21 cellular contexts compared by ENCODE assay signal in the genomic region with DNA sequence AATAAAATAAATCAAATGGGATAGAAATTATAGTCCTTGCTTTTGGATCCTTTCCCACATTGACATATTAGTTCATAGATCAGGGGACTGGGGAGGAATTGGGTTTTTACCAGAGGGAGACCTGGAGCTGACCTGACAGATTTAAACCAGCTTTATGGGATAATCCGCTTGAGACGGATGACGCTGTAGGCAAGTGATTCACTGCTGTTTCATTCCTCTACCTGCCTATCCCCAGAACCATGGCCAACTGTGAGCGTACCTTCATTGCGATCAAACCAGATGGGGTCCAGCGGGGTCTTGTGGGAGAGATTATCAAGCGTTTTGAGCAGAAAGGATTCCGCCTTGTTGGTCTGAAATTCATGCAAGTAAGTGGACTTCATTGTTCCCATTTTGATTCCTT. TPM values are rescaled to one million over a fixed set of nuclear protein-coding genes. Genes with fewer than 3 reads are reported as not detected.
DNase-seq lines count a peak whose midpoint lies in the region; ATAC-seq, FAIRE-seq and TF ChIP-seq lines count a peak whose summit lies in the region.
"Had no signal": no experiment of that assay in that cellular context is flagged by ENCODE, and none has a peak within 500 bp of the region (broad histone marks: within the 10 kb centered on the region; RNA-seq: fewer than 3 reads in every experiment).

No MANE protein-coding gene starts in this region.

- peak overlapping the region; percentile 99 for H3K4me2 ChIP-seq in Loucy (ENCODE audit: low read depth, low read length, poor library complexity, severe bottlenecking)

- whole genome bisulfite sequencing in small intestine, 3 donors: 96 to 99% (median 97%) methylated on average over 8 of the region's 8 CpGs

- no peaks in the 10 kb centered on the region for H3K27me3 Mint-ChIP-seq in activated naive CD4-positive, alpha-beta T cell treated with anti-CD3 and anti-CD28 coated beads for 36 hours (ENCODE audit: low read depth)
- no peaks in the 10 kb centered on the region for H3K27me3 Mint-ChIP-seq in brain

- intact Hi-C loops in activated naive CD4-positive, alpha-beta T cell treated with anti-CD3 and anti-CD28 coated beads for 36 hours (cut with micrococcal nuclease): loop anchor here (10.0 kb wide), 1 partner anchor 611 kb away; a partner anchor contains a TSS

- H3K4me3 ChIP-seq in Loucy (ENCODE audit: low read length, poor library complexity, severe bottlenecking) (peak overlapping the region; percentile 98), small intestine (ENCODE audit: low read depth in 1 of 2, low read length in 2 of 2) (no peak overlapping the region), SJCRH30 (no peak overlapping the region)
- H3K4me3 ChIP-seq: suprapubic skin had no signal

- H3K27ac ChIP-seq in small intestine (ENCODE audit: low read depth in 1 of 2, low read length in 1 of 2): no peak overlapping the region
- no peak overlapping the region for H3K27ac ChIP-seq in SJCRH30
- H3K27ac ChIP-seq: gastrocnemius medialis, suprapubic skin had no signal

- peaks cover 57% of the 10 kb centered on the region for H3K79me2 ChIP-seq in Loucy (ENCODE audit: insufficient read depth, low read length)

- H3K27ac Mint-ChIP-seq in activated naive CD4-positive, alpha-beta T cell treated with anti-CD3 and anti-CD28 coated beads for 36 hours: no peak overlapping the region
- H3K27ac Mint-ChIP-seq in brain: peak overlapping the region in 3 of 5 experiments; percentile 29 to 88 (median 46)
- H3K27ac Mint-ChIP-seq in stimulated activated effector memory CD8-positive, alpha-beta T cell treated with anti-CD3 and anti-CD28 coated beads, Interleukin-12 subunit alpha, Interleukin-12 subunit beta, amount 100 ng/mL, for 72 hours: peak overlapping the region; percentile 43
- H3K27ac Mint-ChIP-seq: WTC11 had no signal

- H3K36me3 ChIP-seq in Loucy (ENCODE audit: insufficient read depth, low read length) (peaks cover 27% of the 10 kb centered on the region; the same call in 1 of the 2 replicates), small intestine (ENCODE audit: control insufficient read depth in 2 of 2, insufficient read depth in 2 of 2, low read length in 2 of 2) (peaks cover 0 to 10% of the 10 kb centered on the region in 2 donors), SJCRH30 (peaks cover 40% of the 10 kb centered on the region)

- H3K4me1 ChIP-seq in Loucy (ENCODE audit: insufficient read depth, low read length, poor library complexity, severe bottlenecking) (peaks cover 33% of the 10 kb centered on the region), small intestine (ENCODE audit: control insufficient read depth in 2 of 2, insufficient read depth in 1 of 2, low read depth in 1 of 2, low read length in 1 of 2) (no peaks in the 10 kb centered on the region), SJCRH30 (no peaks in the 10 kb centered on the region)

- TF ChIP-seq CTCF in Loucy (conservative IDR thresholded peaks at IDR 0.05; ENCODE audit: low read length): no peak
- no peak for TF ChIP-seq CTCF in brain (conservative IDR thresholded peaks at IDR 0.05)

- H3K9me2 ChIP-seq in Loucy (replicated peaks; ENCODE audit: low read depth, low read length): no peaks in the 10 kb centered on the region

- no peaks in the 10 kb centered on the region for H3K9me3 ChIP-seq in Loucy (ENCODE audit: insufficient read depth, low read depth, low read length)
- H3K9me3 ChIP-seq in small intestine (ENCODE audit: control insufficient read depth, low read depth): no peaks in the 10 kb centered on the region
- no peaks in the 10 kb centered on the region for H3K9me3 ChIP-seq in SJCRH30 (replicated peaks)
- H3K9me3 ChIP-seq: gastrocnemius medialis, suprapubic skin had no signal

- peaks cover 32% of the 10 kb centered on the region for H3K4me1 Mint-ChIP-seq in activated naive CD4-positive, alpha-beta T cell treated with anti-CD3 and anti-CD28 coated beads for 36 hours (ENCODE audit: low read depth)
- H3K4me1 Mint-ChIP-seq in brain: peaks cover 5% of the 10 kb centered on the region
- peaks cover 6% of the 10 kb centered on the region for H3K4me1 Mint-ChIP-seq in stimulated activated effector memory CD8-positive, alpha-beta T cell treated with anti-CD3 and anti-CD28 coated beads, Interleukin-12 subunit alpha, Interleukin-12 subunit beta, amount 100 ng/mL, for 72 hours
- H3K4me1 Mint-ChIP-seq: WTC11 had no signal

- ATAC-seq in stimulated activated effector memory CD8-positive, alpha-beta T cell treated with anti-CD3 and anti-CD28 coated beads, Interleukin-12 subunit alpha, Interleukin-12 subunit beta, amount 100 ng/mL, for 72 hours: no peak
- no peak for ATAC-seq in HG03196 (IDR thresholded peaks at IDR 0.05; ENCODE audit: unreplicated experiment)
- ATAC-seq: gastrocnemius medialis, left lobe of liver, WTC11 had no signal

- H3K27me3 ChIP-seq in Loucy (ENCODE audit: insufficient read depth, low read length, poor library complexity, severe bottlenecking) (no peaks in the 10 kb centered on the region), small intestine (ENCODE audit: control insufficient read depth in 2 of 2, insufficient read depth in 2 of 2, low read length in 2 of 2) (no peaks in the 10 kb centered on the region), SJCRH30 (no peaks in the 10 kb centered on the region)
- H3K27me3 ChIP-seq: gastrocnemius medialis, suprapubic skin had no signal

- peaks cover 40% of the 10 kb centered on the region for H3K36me3 Mint-ChIP-seq in activated naive CD4-positive, alpha-beta T cell treated with anti-CD3 and anti-CD28 coated beads for 36 hours (ENCODE audit: low read depth)
- peaks cover 46% of the 10 kb centered on the region for H3K36me3 Mint-ChIP-seq in brain
- H3K36me3 Mint-ChIP-seq in stimulated activated effector memory CD8-positive, alpha-beta T cell treated with anti-CD3 and anti-CD28 coated beads, Interleukin-12 subunit alpha, Interleukin-12 subunit beta, amount 100 ng/mL, for 72 hours: peaks cover 60% of the 10 kb centered on the region

- no peak for DNase-seq in activated naive CD4-positive, alpha-beta T cell treated with anti-CD3 and anti-CD28 coated beads for 36 hours
- no peak for DNase-seq in activated naive CD4-positive, alpha-beta T cell treated with anti-CD3 and anti-CD28 coated beads, Interleukin-2, amount 50 U/mL, for 16 hours
- no peak for DNase-seq in stimulated activated effector memory CD8-positive, alpha-beta T cell treated with anti-CD3 and anti-CD28 coated beads, Interleukin-12 subunit alpha, Interleukin-12 subunit beta, amount 100 ng/mL, for 72 hours (ENCODE audit: low spot score in 2 of 2)
- DNase-seq in small intestine (no peak), SJCRH30 (no peak)
- DNase-seq: activated gamma-delta T cell treated with Interleukin-2 at 50 U/mL for 16 hours, COR-L47, gastrocnemius medialis, KG1, NCI-H1436, NCI-H2171 treated with DMSO at 0.1 percent for 48 hours had no signal

- CTCF ChIA-PET in activated naive CD4-positive, alpha-beta T cell treated with anti-CD3 and anti-CD28 coated beads for 36 hours (lab: Charles Lee): no interaction called here

- H4K20me1 ChIP-seq in Loucy (ENCODE audit: insufficient read depth, low read length, poor library complexity, severe bottlenecking): peaks cover 3% of the 10 kb centered on the region

- no peaks in the 10 kb centered on the region for H3K9me3 Mint-ChIP-seq in activated naive CD4-positive, alpha-beta T cell treated with anti-CD3 and anti-CD28 coated beads for 36 hours
- H3K9me3 Mint-ChIP-seq in brain: no peaks in the 10 kb centered on the region
- no peaks in the 10 kb centered on the region for H3K9me3 Mint-ChIP-seq in stimulated activated effector memory CD8-positive, alpha-beta T cell treated with anti-CD3 and anti-CD28 coated beads, Interleukin-12 subunit alpha, Interleukin-12 subunit beta, amount 100 ng/mL, for 72 hours
- H3K9me3 Mint-ChIP-seq: WTC11 had no signal

- peak overlapping the region; percentile 98 for H3K9ac ChIP-seq in Loucy (ENCODE audit: low read depth, low read length, poor library complexity, severe bottlenecking)

- H3K4me3 Mint-ChIP-seq in activated naive CD4-positive, alpha-beta T cell treated with anti-CD3 and anti-CD28 coated beads for 36 hours: peak overlapping the region; percentile 18
- H3K4me3 Mint-ChIP-seq in brain: peak overlapping the region in 1 of 5 experiments; percentile 59
- H3K4me3 Mint-ChIP-seq in stimulated activated effector memory CD8-positive, alpha-beta T cell treated with anti-CD3 and anti-CD28 coated beads, Interleukin-12 subunit alpha, Interleukin-12 subunit beta, amount 100 ng/mL, for 72 hours: no peak overlapping the region
- H3K4me3 Mint-ChIP-seq: WTC11 had no signal

- H2AFZ ChIP-seq in Loucy (ENCODE audit: low read length): no peak overlapping the region

- FAIRE-seq in small intestine (lab: Jason Lieb, UNC): no peak
- FAIRE-seq: colon, endothelial cell of umbilical vein, G401.6, GM12892 had no signal

- no peaks in the 10 kb centered on the region for H3F3A ChIP-seq in Loucy (ENCODE audit: low read depth)

RNA-seq across cellular contexts. Expression of a gene that starts 2.1 kb away (rescaled TPM):
- total RNA-seq in activated naive CD4-positive, alpha-beta T cell treated with anti-CD3 and anti-CD28 coated beads for 36 hours: 100 to 1,000 TPM; 259 to 263 TPM
- polyA plus RNA-seq in brain (ENCODE audit: insufficient read depth, low read depth, low replicate concordance) (161 TPM), small intestine (100 to 1,000 TPM in 1 of 3 donors, 10 to 100 TPM in 2; 18.6 to 175 (median 41.9) TPM)
- total RNA-seq in SJCRH30 (2014; rRNA removed; shearing (Covaris generic)): 263 and 271 TPM in 2 replicates

RNA-seq across cellular contexts. Expression of a gene that starts 10.8 kb away (rescaled TPM):
- total RNA-seq in activated naive CD4-positive, alpha-beta T cell treated with anti-CD3 and anti-CD28 coated beads for 36 hours: 1,000 to 10,000 TPM; 1,086 to 1,094 TPM
- polyA plus RNA-seq in brain (ENCODE audit: insufficient read depth, low read depth, low replicate concordance) (238 TPM), small intestine (100 to 1,000 TPM; 403 to 992 (median 532) TPM)
- total RNA-seq in SJCRH30 (2014; rRNA removed; shearing (Covaris generic)): 418 and 434 TPM in 2 replicates

RNA-seq across cellular contexts. Expression of a gene that starts 34.7 kb away (rescaled TPM):
- 10 to 100 TPM; 39.8 to 43.2 TPM for total RNA-seq in activated naive CD4-positive, alpha-beta T cell treated with anti-CD3 and anti-CD28 coated beads for 36 hours
- polyA plus RNA-seq in brain (ENCODE audit: insufficient read depth, low read depth, low replicate concordance): 41.6 TPM
- 10 to 100 TPM; 14.1 to 21.3 (median 15.7) TPM for polyA plus RNA-seq in small intestine
- 35.6 and 42.8 TPM in 2 replicates for total RNA-seq in SJCRH30 (2014; rRNA removed; shearing (Covaris generic))
